In genomic region chr11:134524876-134525845, GRCh38 we compare ENCODE assay signal across 16 cellular contexts.
A peak's percentile ranks its signal among the peaks of the same experiment; 100 is the strongest.
DNase-seq lines count a peak whose midpoint lies in the region; ATAC-seq and TF ChIP-seq lines count a peak whose summit lies in the region.
"Had no signal": no experiment of that assay in that cellular context is flagged by ENCODE, and none has a peak within 500 bp of the region (broad histone marks: within the 10 kb centered on the region; RNA-seq: fewer than 3 reads in every experiment).

No MANE protein-coding gene starts in this region.

- 86 to 92% (median 87%) methylated on average over 28 of the region's 28 CpGs for WGBS in spleen, 5 donors

- H3K4me3 ChIP-seq in left lung (no peak overlapping the region), spleen (no peak overlapping the region)
- H3K4me3 ChIP-seq: GM23338 had no signal

- no peaks in the 10 kb centered on the region for H3K36me3 ChIP-seq in left lung
- no peaks in the 10 kb centered on the region for H3K36me3 ChIP-seq in spleen

- H3K27me3 ChIP-seq in left lung (peaks cover 0 to 13% of the 10 kb centered on the region in 2 donors), spleen (replicated peaks in 1 of 7) (peaks cover 0 to 25% (median 0%) of the 10 kb centered on the region in 7 donors)

- no peak for ATAC-seq in activated T-cell treated with anti-CD3 and anti-CD28 coated beads, Interleukin-2, amount 50 U/mL, for 4 hours
- ATAC-seq in activated T-cell treated with anti-CD3 and anti-CD28 coated beads, Interleukin-2, amount 50 U/mL, for 72 hours (replicated peaks in 1 of 2), result no peak
- ATAC-seq in left lung, result no peak
- ATAC-seq in GM21381 (IDR thresholded peaks at IDR 0.05; ENCODE audit: unreplicated experiment), result no peak
- ATAC-seq: GM23338 had no signal

- TF ChIP-seq POLR2A in spleen (IDR thresholded peaks at IDR 0.05), result no peak

- H3K4me3 Mint-ChIP-seq in activated T-cell treated with anti-CD3 and anti-CD28 coated beads, Interleukin-2, amount 50 U/mL, for 4 hours, result no peak overlapping the region
- H3K4me3 Mint-ChIP-seq in activated T-cell treated with anti-CD3 and anti-CD28 coated beads, Interleukin-2, amount 50 U/mL, for 72 hours, result no peak overlapping the region
- no peak overlapping the region for H3K4me3 Mint-ChIP-seq in brain
- H3K4me3 Mint-ChIP-seq: CD4-positive, alpha-beta memory T cell; GM23338 had no signal

- H3K4me1 Mint-ChIP-seq in activated T-cell treated with anti-CD3 and anti-CD28 coated beads, Interleukin-2, amount 50 U/mL, for 4 hours (ENCODE audit: low read depth), result no peaks in the 10 kb centered on the region
- H3K4me1 Mint-ChIP-seq in activated T-cell treated with anti-CD3 and anti-CD28 coated beads, Interleukin-2, amount 50 U/mL, for 72 hours (ENCODE audit: low read depth), result no peaks in the 10 kb centered on the region
- peaks cover 59% of the 10 kb centered on the region for H3K4me1 Mint-ChIP-seq in brain
- H3K4me1 Mint-ChIP-seq: CD4-positive, alpha-beta memory T cell had no signal

- no peak overlapping the region for H3K27ac ChIP-seq in left lung
- no peak overlapping the region for H3K27ac ChIP-seq in spleen

- DNase-seq in activated T-cell treated with anti-CD3 and anti-CD28 coated beads, Interleukin-2, amount 50 U/mL, for 4 hours, result peak; percentile 1
- no peak for DNase-seq in activated T-cell treated with anti-CD3 and anti-CD28 coated beads, Interleukin-2, amount 50 U/mL, for 72 hours
- DNase-seq in left lung, result peak; percentile 6 to 43
- DNase-seq in spleen, result peak; percentile 38
- no peak for DNase-seq in nucleus accumbens (lab: John Stamatoyannopoulos, UW)
- no peak for DNase-seq in NCI-H510A (lab: John Stamatoyannopoulos, UW)
- DNase-seq: 8988T; CD4-positive, alpha-beta memory T cell; DND-41; NCI-H187; NCI-H345; NCI-H526 treated with DMSO at 0.1 percent for 48 hours; OCI-M1 had no signal

- TF ChIP-seq CTCF in brain (conservative IDR thresholded peaks at IDR 0.05) (no peak), left lung (IDR thresholded peaks at IDR 0.05) (no peak), spleen (IDR thresholded peaks at IDR 0.05 in 8 of 11, conservative IDR thresholded peaks at IDR 0.05 in 3 of 11) (no peak)

- H3K9me3 ChIP-seq in left lung (no peaks in the 10 kb centered on the region), spleen (no peaks in the 10 kb centered on the region)

- no peaks in the 10 kb centered on the region for H3K36me3 Mint-ChIP-seq in activated T-cell treated with anti-CD3 and anti-CD28 coated beads, Interleukin-2, amount 50 U/mL, for 4 hours (ENCODE audit: insufficient read depth)
- no peaks in the 10 kb centered on the region for H3K36me3 Mint-ChIP-seq in activated T-cell treated with anti-CD3 and anti-CD28 coated beads, Interleukin-2, amount 50 U/mL, for 72 hours (ENCODE audit: insufficient read depth in 2 of 2)
- H3K36me3 Mint-ChIP-seq in brain, result no peaks in the 10 kb centered on the region
- H3K36me3 Mint-ChIP-seq: CD4-positive, alpha-beta memory T cell had no signal

- intact Hi-C loops in left lung (cut with DNase I) (no loop called here), spleen (cut with DNase I; ENCODE audit: low total_unique reads) (no loop called here)

- no peaks in the 10 kb centered on the region for H3K4me1 ChIP-seq in left lung
- no peaks in the 10 kb centered on the region for H3K4me1 ChIP-seq in spleen

- H3K27me3 Mint-ChIP-seq in activated T-cell treated with anti-CD3 and anti-CD28 coated beads, Interleukin-2, amount 50 U/mL, for 4 hours (ENCODE audit: low read depth), result peaks cover 3% of the 10 kb centered on the region
- H3K27me3 Mint-ChIP-seq in activated T-cell treated with anti-CD3 and anti-CD28 coated beads, Interleukin-2, amount 50 U/mL, for 72 hours (ENCODE audit: low read depth), result peaks cover 7% of the 10 kb centered on the region
- peaks cover 11% of the 10 kb centered on the region for H3K27me3 Mint-ChIP-seq in brain

- H3K27ac Mint-ChIP-seq in activated T-cell treated with anti-CD3 and anti-CD28 coated beads, Interleukin-2, amount 50 U/mL, for 72 hours, result no peak overlapping the region
- peak overlapping the region in 4 of 5 experiments; percentile 38 to 96 (median 72) for H3K27ac Mint-ChIP-seq in brain
- H3K27ac Mint-ChIP-seq: CD4-positive, alpha-beta memory T cell; GM23338 had no signal

- H3K9me3 Mint-ChIP-seq in activated T-cell treated with anti-CD3 and anti-CD28 coated beads, Interleukin-2, amount 50 U/mL, for 4 hours, result peaks cover 4% of the 10 kb centered on the region
- H3K9me3 Mint-ChIP-seq in activated T-cell treated with anti-CD3 and anti-CD28 coated beads, Interleukin-2, amount 50 U/mL, for 72 hours, result no peaks in the 10 kb centered on the region
- H3K9me3 Mint-ChIP-seq in brain, result peaks cover 0 to 7% (median 0%) of the 10 kb centered on the region in 5 experiments
- H3K9me3 Mint-ChIP-seq: CD4-positive, alpha-beta memory T cell; GM23338 had no signal

Comparison
In these comparisons a context has a peak if more than half of its experiments do, and no peak if none do; other contexts are left out.
1. DNase-seq: peak in activated T-cell treated with anti-CD3 and anti-CD28 coated beads, Interleukin-2, amount 50 U/mL, for 4 hours (single experiment), left lung (2 of 2) and spleen (single experiment); none in activated T-cell treated with anti-CD3 and anti-CD28 coated beads, Interleukin-2, amount 50 U/mL, for 72 hours (0 of 2), nucleus accumbens (0 of 56) and NCI-H510A (single experiment).